Comparison of ENCODE assay signal across 22 cellular contexts in the genomic region with DNA sequence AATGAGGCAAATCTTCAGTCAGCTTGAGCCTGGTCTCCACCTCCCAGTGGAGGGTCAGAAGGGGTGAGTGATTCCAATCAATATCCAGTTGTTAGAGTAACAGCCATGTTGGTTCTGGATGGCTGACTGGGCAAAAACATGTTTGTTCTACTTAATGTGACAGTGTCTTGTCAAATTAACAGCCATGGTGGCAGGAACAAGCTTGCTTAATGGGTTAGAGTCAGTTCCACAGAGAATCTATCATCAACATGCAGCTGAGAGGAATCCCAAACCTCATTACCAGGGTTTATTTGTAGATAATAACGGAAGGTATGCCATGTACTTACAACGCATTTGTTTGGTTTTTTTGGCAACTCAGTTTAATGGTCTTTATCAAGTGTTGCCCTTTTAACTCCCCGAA.
DNase-seq lines count a peak whose midpoint lies in the region; ATAC-seq, FAIRE-seq and TF ChIP-seq lines count a peak whose summit lies in the region.
"Had no signal": no experiment of that assay in that cellular context is flagged by ENCODE, and none has a peak within 500 bp of the region (broad histone marks: within the 10 kb centered on the region; RNA-seq: fewer than 3 reads in every experiment).

No MANE protein-coding gene starts in this region.

- no peak overlapping the region for H3K27ac ChIP-seq in spleen
- H3K27ac ChIP-seq: KMS-11, SJCRH30 had no signal

- ATAC-seq in HG03097 (IDR thresholded peaks at IDR 0.05; ENCODE audit: low FRiP score, unreplicated experiment), result no peak
- ATAC-seq: CD8-positive, alpha-beta T cell had no signal

- intact Hi-C loops in spleen (cut with DNase I; ENCODE audit: low total_unique reads), result no loop called here

- H3K4me3 ChIP-seq in spleen, result no peak overlapping the region
- H3K4me3 ChIP-seq: HAP-1, SJCRH30 had no signal

- DNase-seq in NCI-H1417 (lab: John Stamatoyannopoulos, UW) (peak in 2 of 3 experiments; percentile 19 to 26), NCI-H1417 treated with DMSO at 0.1 percent for 48 hours (lab: John Stamatoyannopoulos, UW) (no peak), NCI-H69 (lab: John Stamatoyannopoulos, UW) (peak; percentile 95), spleen (no peak), DMS53 treated with DMSO at 0.1 percent for 48 hours (lab: John Stamatoyannopoulos, UW; ENCODE audit: unreplicated experiment) (no peak)
- DNase-seq: 8988T; AML-193; C1 segment of cervical spinal cord; CD8-positive, alpha-beta T cell; NCI-H1436 treated with DMSO at 0.1 percent for 48 hours; NCI-H2227 treated with DMSO at 0.1 percent for 48 hours; NCI-H524; NCI-H82; OCI-M1; SJCRH30; T-helper 1 cell had no signal

- no peaks in the 10 kb centered on the region for H3K9me3 ChIP-seq in spleen
- H3K9me3 ChIP-seq: HAP-1, SJCRH30 had no signal

- WGBS in spleen, 5 donors, result 42 to 57% (median 49%) methylated on average over 3 of the region's 3 CpGs

- H3K4me1 ChIP-seq in spleen, result no peaks in the 10 kb centered on the region
- H3K4me1 ChIP-seq: HAP-1 had no signal

- TF ChIP-seq POLR2A in spleen (IDR thresholded peaks at IDR 0.05), result no peak

- no peaks in the 10 kb centered on the region for H3K27me3 ChIP-seq in spleen (replicated peaks in 1 of 7)
- H3K27me3 ChIP-seq: SJCRH30 had no signal

- H3K36me3 ChIP-seq in spleen, result no peaks in the 10 kb centered on the region
- H3K36me3 ChIP-seq: HAP-1, SJCRH30 had no signal

- FAIRE-seq in islet of Langerhans (lab: Jason Lieb, UNC), result peak; percentile 85
- FAIRE-seq: GM12891, RCC 7860 had no signal

- no peak for TF ChIP-seq CTCF in spleen (IDR thresholded peaks at IDR 0.05 in 8 of 11, conservative IDR thresholded peaks at IDR 0.05 in 3 of 11)

Comparison
In these comparisons a context has a peak if more than half of its experiments do, and no peak if none do; other contexts are left out.
1. DNase-seq: peak in NCI-H1417 (2 of 3) and NCI-H69 (single experiment); none in NCI-H1417 treated with DMSO at 0.1 percent for 48 hours (single experiment), spleen (single experiment) and DMS53 treated with DMSO at 0.1 percent for 48 hours (single experiment).